ENCODE assay signal across 8 cellular contexts in genomic region chr2:64749446-64749845, GRCh38.
A peak's percentile ranks its signal among the peaks of the same experiment; 100 is the strongest.
DNase-seq lines count a peak whose midpoint lies in the region; ATAC-seq and TF ChIP-seq lines count a peak whose summit lies in the region.

No MANE protein-coding gene starts in this region.

- peak overlapping the region; percentile 86 for H3K9ac ChIP-seq in SU-DHL-6 (ENCODE audit: low read length)

- no peak for ATAC-seq in gastrocnemius medialis

- H3F3A ChIP-seq in SU-DHL-6 (ENCODE audit: insufficient read depth): peaks cover 34% of the 10 kb centered on the region

- TF ChIP-seq CTCF in GM12875 (IDR thresholded peaks at IDR 0.05; ENCODE audit: borderline replicate concordance, insufficient read depth, low read depth, low read length): no peak
- no peak for TF ChIP-seq CTCF in SU-DHL-6 (IDR thresholded peaks at IDR 0.05; ENCODE audit: insufficient read depth, low read length, poor library complexity, severe bottlenecking)
- TF ChIP-seq CTCF in fibroblast of mammary gland (conservative IDR thresholded peaks at IDR 0.05; ENCODE audit: control insufficient read depth, insufficient read depth, low read depth, low read length): no peak
- TF ChIP-seq CTCF in gastrocnemius medialis (IDR thresholded peaks at IDR 0.05 in 4 of 5, conservative IDR thresholded peaks at IDR 0.05 in 1 of 5): no peak

- peaks cover 17% of the 10 kb centered on the region; the same call in 1 of the 2 replicates for H3K79me2 ChIP-seq in SU-DHL-6 (ENCODE audit: insufficient read depth, low read length)

- peak overlapping the region; percentile 92 for H3K4me2 ChIP-seq in SU-DHL-6 (ENCODE audit: low read depth, low read length, poor library complexity, severe bottlenecking)

- in situ Hi-C loops in gastrocnemius medialis (cut with MboI; ENCODE audit: low sequenced_read_pairs in 4 of 4): loop anchor here in 1 of 4 donors (5.0 kb wide), 1 partner anchor 97 kb away; the partner anchor contains the start of gene SERTAD2

- H3K36me3 ChIP-seq in SU-DHL-6 (ENCODE audit: low read length) (no peaks in the 10 kb centered on the region), gastrocnemius medialis (no peaks in the 10 kb centered on the region)

- H4K20me1 ChIP-seq in SU-DHL-6 (ENCODE audit: low read depth, low read length): no peaks in the 10 kb centered on the region

- no peak for TF ChIP-seq POLR2A in gastrocnemius medialis (IDR thresholded peaks at IDR 0.05)

- intact Hi-C loops in gastrocnemius medialis (cut with DNase I; ENCODE audit: low total_unique reads): no loop called here

- H3K27ac ChIP-seq in SU-DHL-6 (ENCODE audit: low read depth, low read length) (peak overlapping the region; percentile 88), gastrocnemius medialis (peak overlapping the region; percentile 93 to 96 (median 95))

- DNase-seq in fibroblast of mammary gland (ENCODE audit: low read depth): no peak
- no peak for DNase-seq in gastrocnemius medialis
- no peak for DNase-seq in NCI-H1092 (lab: John Stamatoyannopoulos, UW)
- DNase-seq in Ammon's horn (ENCODE audit: low spot score): no peak
- no peak for DNase-seq in NCI-H345 (lab: John Stamatoyannopoulos, UW)
- no peak for DNase-seq in iPS-NIHi11 (ENCODE audit: low spot score)

- H3K27me3 ChIP-seq in SU-DHL-6 (ENCODE audit: low read length) (no peaks in the 10 kb centered on the region), gastrocnemius medialis (no peaks in the 10 kb centered on the region)

- peaks cover 12 to 18% of the 10 kb centered on the region in 2 donors for H3K4me1 ChIP-seq in gastrocnemius medialis

- H3K9me3 ChIP-seq in SU-DHL-6 (ENCODE audit: insufficient read depth, low read length) (no peaks in the 10 kb centered on the region), gastrocnemius medialis (no peaks in the 10 kb centered on the region)

- no peaks in the 10 kb centered on the region for H3K9me2 ChIP-seq in SU-DHL-6 (replicated peaks; ENCODE audit: insufficient read depth, low read length)

- peak overlapping the region; percentile 80 for H2AFZ ChIP-seq in SU-DHL-6 (ENCODE audit: low read depth, low read length, severe bottlenecking)

- H3K4me3 ChIP-seq in GM12875 (ENCODE audit: low read depth, low read length) (peak overlapping the region; percentile 76), SU-DHL-6 (ENCODE audit: insufficient read depth, low read length, poor library complexity, severe bottlenecking) (peak overlapping the region; percentile 87), fibroblast of mammary gland (ENCODE audit: control insufficient read depth, low read depth, low read length) (peak overlapping the region; percentile 86), gastrocnemius medialis (peak overlapping the region; percentile 73 to 82 (median 77))
